10 cellular contexts compared by ENCODE assay signal in the genomic region with DNA sequence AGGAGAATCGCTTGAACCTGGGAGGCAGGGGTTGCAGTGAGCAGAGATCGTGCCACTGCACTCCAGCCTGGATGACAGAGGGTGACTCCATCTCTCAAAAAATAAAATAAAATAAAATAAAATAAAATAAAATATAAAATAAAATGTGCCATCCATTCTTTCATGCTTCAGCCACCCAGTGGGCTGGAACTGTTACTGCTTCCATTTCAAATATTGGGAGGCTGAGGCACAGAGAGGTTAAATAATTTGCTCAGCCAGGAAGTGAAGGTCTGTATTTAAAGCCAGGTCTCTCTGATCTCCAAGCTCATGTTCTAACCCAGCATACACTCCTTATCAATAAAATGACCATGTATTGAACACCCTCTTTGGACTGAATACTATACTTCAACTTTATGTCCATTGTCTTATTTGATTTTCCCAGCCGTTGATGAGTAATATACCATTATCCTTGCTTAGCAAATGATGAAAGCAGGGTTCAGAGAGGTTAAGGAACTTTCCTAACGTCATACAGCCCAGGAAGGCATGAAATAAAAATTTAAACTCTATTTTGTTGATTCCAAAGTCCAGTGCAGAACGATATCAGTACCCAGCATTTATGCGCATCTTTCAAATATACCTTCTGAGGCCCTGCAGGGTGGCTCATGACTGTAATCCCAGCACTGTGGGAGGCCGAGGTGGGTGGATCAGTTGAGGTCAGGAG. TPM values are rescaled to one million over a fixed set of nuclear protein-coding genes. Genes with fewer than 3 reads are reported as not detected.
DNase-seq lines count a peak whose midpoint lies in the region; ATAC-seq and TF ChIP-seq lines count a peak whose summit lies in the region.
"Had no signal": no experiment of that assay in that cellular context is flagged by ENCODE, and none has a peak within 500 bp of the region (broad histone marks: within the 10 kb centered on the region; RNA-seq: fewer than 3 reads in every experiment).

No MANE protein-coding gene starts in this region.

- H3K4me3 ChIP-seq in AG04450 (ENCODE audit: low read depth, low read length) = no peak overlapping the region
- H3K4me3 ChIP-seq in adipocyte (ENCODE audit: low read length) = no peak overlapping the region
- H3K4me3 ChIP-seq in kidney epithelial cell (ENCODE audit: low read depth, low read length) = no peak overlapping the region
- no peak overlapping the region for H3K4me3 ChIP-seq in CD8-positive, alpha-beta T cell (ENCODE audit: low read depth, low read length)

- H3K27me3 ChIP-seq in AG04450 (ENCODE audit: control insufficient read depth, insufficient read depth, low read length) (no peaks in the 10 kb centered on the region), adipocyte (replicated peaks; ENCODE audit: control insufficient read depth, insufficient read depth, low read length) (no peaks in the 10 kb centered on the region), kidney epithelial cell (ENCODE audit: control insufficient read depth, insufficient read depth, low read length) (no peaks in the 10 kb centered on the region)
- H3K27me3 ChIP-seq in CD8-positive, alpha-beta T cell (ENCODE audit: insufficient read depth, low read length) = no peaks in the 10 kb centered on the region

- H3K4me1 Mint-ChIP-seq in HFFc6 (ENCODE audit: low read depth) = peaks cover 27% of the 10 kb centered on the region
- H3K4me1 Mint-ChIP-seq in CD8-positive, alpha-beta T cell (ENCODE audit: low read depth) = no peaks in the 10 kb centered on the region

- no peak overlapping the region for H3K27ac Mint-ChIP-seq in HFFc6
- no peak overlapping the region for H3K27ac Mint-ChIP-seq in CD8-positive, alpha-beta T cell

- H3K9me3 Mint-ChIP-seq in HFFc6 = no peaks in the 10 kb centered on the region
- no peaks in the 10 kb centered on the region for H3K9me3 Mint-ChIP-seq in CD8-positive, alpha-beta T cell

- peak; percentile 41 for TF ChIP-seq CTCF in AG04450 (IDR thresholded peaks at IDR 0.05; ENCODE audit: low read depth, low read length)
- TF ChIP-seq CTCF in HFFc6 (IDR thresholded peaks at IDR 0.05) = peak; percentile 76
- peak; percentile 27 for TF ChIP-seq CTCF in kidney epithelial cell (IDR thresholded peaks at IDR 0.05; ENCODE audit: insufficient read depth, low read length, poor library complexity, severe bottlenecking)
- no peak for TF ChIP-seq CTCF in CD8-positive, alpha-beta T cell (IDR thresholded peaks at IDR 0.05)

- POLR2A ChIA-PET in AG04450 (lab: Yijun Ruan, JAX) = interaction anchor here (0.5 kb wide), 1 partner anchor 53 kb away, joined by 6 read pairs; no protein-coding TSS in a partner anchor
- POLR2A ChIA-PET in CD8-positive, alpha-beta T cell (lab: Charles Lee) = no interaction called here

- H3K36me3 Mint-ChIP-seq in HFFc6 (ENCODE audit: low read depth) = no peaks in the 10 kb centered on the region
- H3K36me3 Mint-ChIP-seq in CD8-positive, alpha-beta T cell = no peaks in the 10 kb centered on the region

- H3K36me3 ChIP-seq in adipocyte (ENCODE audit: control insufficient read depth, insufficient read depth, low read length, severe bottlenecking) (no peaks in the 10 kb centered on the region), kidney epithelial cell (ENCODE audit: control insufficient read depth, insufficient read depth, low read length) (no peaks in the 10 kb centered on the region)
- no peaks in the 10 kb centered on the region for H3K36me3 ChIP-seq in CD8-positive, alpha-beta T cell (ENCODE audit: insufficient read depth, low read length)

- CTCF ChIA-PET in AG04450 (lab: Charles Lee) = interaction anchor here (0.9 kb wide), 1 partner anchor 15 kb away, joined by 3 read pairs; no protein-coding TSS in a partner anchor
- CTCF ChIA-PET in CD8-positive, alpha-beta T cell (lab: Charles Lee) = no interaction called here

- DNase-seq in AG04450 (ENCODE audit: low read depth, low spot score) (no peak), HFFc6 (no peak), adipocyte (ENCODE audit: low read depth) (peak; percentile 63), kidney epithelial cell (ENCODE audit: low read depth) (no peak)
- DNase-seq in stimulated activated CD4-positive, alpha-beta T cell treated with anti-CD3 and anti-CD28 coated beads, Interleukin-4, amount 100 ng/mL, for 1 hour = no peak
- DNase-seq in CD8-positive, alpha-beta T cell = no peak
- DNase-seq: activated CD8-positive, alpha-beta memory T cell treated with anti-CD3 and anti-CD28 coated beads, Interleukin-2, amount 50 U/mL, for 4 hours; H7 had no signal

- intact Hi-C loops in CD8-positive, alpha-beta T cell (cut with DNase I, micrococcal nuclease) = no loop called here

- H3K9me3 ChIP-seq in AG04450 (ENCODE audit: control insufficient read depth, insufficient read depth, low read length) (no peaks in the 10 kb centered on the region), adipocyte (ENCODE audit: control insufficient read depth, low read length) (no peaks in the 10 kb centered on the region)
- H3K9me3 ChIP-seq in CD8-positive, alpha-beta T cell (ENCODE audit: low read length) = no peaks in the 10 kb centered on the region

- no peak overlapping the region for H3K27ac ChIP-seq in AG04450 (ENCODE audit: low read depth, low read length)
- H3K27ac ChIP-seq in CD8-positive, alpha-beta T cell (ENCODE audit: low read depth, low read length) = no peak overlapping the region

- no peak overlapping the region for H3K4me3 Mint-ChIP-seq in HFFc6
- no peak overlapping the region for H3K4me3 Mint-ChIP-seq in CD8-positive, alpha-beta T cell

- H3K4me1 ChIP-seq in adipocyte (ENCODE audit: control insufficient read depth, insufficient read depth, low read length) = peaks cover 5% of the 10 kb centered on the region
- H3K4me1 ChIP-seq in CD8-positive, alpha-beta T cell (ENCODE audit: insufficient read depth, low read length) = no peaks in the 10 kb centered on the region

- no peak overlapping the region for H3K9ac ChIP-seq in adipocyte (ENCODE audit: low read length)

- peaks cover 2% of the 10 kb centered on the region for H3K27me3 Mint-ChIP-seq in HFFc6 (ENCODE audit: insufficient read depth)
- peaks cover 3% of the 10 kb centered on the region for H3K27me3 Mint-ChIP-seq in CD8-positive, alpha-beta T cell (ENCODE audit: low read depth)

- ATAC-seq in CD8-positive, alpha-beta T cell = no peak
- ATAC-seq in HG02973 (IDR thresholded peaks at IDR 0.05; ENCODE audit: unreplicated experiment) (no peak), GM18519 (IDR thresholded peaks at IDR 0.05; ENCODE audit: low FRiP score, unreplicated experiment) (no peak)

RNA-seq across cellular contexts. Expression of gene SLC9A8, which starts 25.8 kb away (rescaled TPM):
- polyA plus RNA-seq in AG04450 (2011; rRNA removed) = 2.3 and 3.2 TPM in 2 replicates
- polyA minus RNA-seq in AG04450 (2011; rRNA and poly(A)+ RNA removed) = 9.5 and 10.1 TPM in 2 replicates
- 1 to 10 TPM; 7.1 to 8.0 (median 7.4) TPM for total RNA-seq in HFFc6 (2021; fragmentation: NEBNext Ultra II Directional; extraction: Animal tissue kit (Norgen Biotek cat#: 25700))
- 9.4 and 9.9 TPM in 2 replicates for total RNA-seq in kidney epithelial cell
- total RNA-seq in CD8-positive, alpha-beta T cell = 10 to 100 TPM; 30.7 to 32.9 TPM
